Comparison of ENCODE assay signal across 8 cellular contexts in genomic region chr11:64225608-64226506, GRCh38. TPM values are rescaled to one million over a fixed set of nuclear protein-coding genes. Genes with fewer than 3 reads are reported as not detected.
DNase-seq lines count a peak whose midpoint lies in the region; ATAC-seq and TF ChIP-seq lines count a peak whose summit lies in the region.

A gene with protein sequence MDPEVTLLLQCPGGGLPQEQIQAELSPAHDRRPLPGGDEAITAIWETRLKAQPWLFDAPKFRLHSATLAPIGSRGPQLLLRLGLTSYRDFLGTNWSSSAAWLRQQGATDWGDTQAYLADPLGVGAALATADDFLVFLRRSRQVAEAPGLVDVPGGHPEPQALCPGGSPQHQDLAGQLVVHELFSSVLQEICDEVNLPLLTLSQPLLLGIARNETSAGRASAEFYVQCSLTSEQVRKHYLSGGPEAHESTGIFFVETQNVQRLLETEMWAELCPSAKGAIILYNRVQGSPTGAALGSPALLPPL (plus strand): TSS chr11:64226274. CDS start chr11:64226653, 379 bp downstream.
TSS of gene TRPT1 (minus strand) at chr11:64226186. CDS start at chr11:64225860, 326 bp downstream.

- DNase-seq in SIG-M5 treated with dmso at 0.1 percent for 504 hours (lab: John Stamatoyannopoulos, UW; ENCODE audit: unreplicated experiment): peak; percentile 78
- no peak for DNase-seq in SIG-M5 (lab: John Stamatoyannopoulos, UW)
- peak; percentile 91 for DNase-seq in NCI-H82 (lab: John Stamatoyannopoulos, UW)
- DNase-seq in activated CD4-positive, alpha-beta memory T cell treated with anti-CD3 and anti-CD28 coated beads, Interleukin-2, amount 10 ng/mL, durations not matched to agents 7 days and 5 days: peak; percentile 94
- DNase-seq in ecto neural progenitor cell (ENCODE audit: low spot score): peak; percentile 94
- peak; percentile 92 for DNase-seq in lower lobe of right lung
- peak; percentile 79 to 96 (median 82) for DNase-seq in stimulated activated CD4-positive, alpha-beta T cell treated with anti-CD3 and anti-CD28 coated beads, TNF-alpha, amount 100 ng/mL, for 1 hour (ENCODE audit: low read depth in 3 of 3, low spot score in 1 of 3)

- ATAC-seq in HG03342 (IDR thresholded peaks at IDR 0.05; ENCODE audit: unreplicated experiment): peak; percentile 50
- ATAC-seq in lower lobe of right lung: peak; percentile 90 to 92

- peak within 1 kb of the TSS; percentile 97 for H3K4me3 ChIP-seq in lower lobe of right lung

- H3K27ac ChIP-seq in lower lobe of right lung: peak within 1 kb of the TSS; percentile 96

- no peaks in the 10 kb centered on the region for H3K27me3 ChIP-seq in lower lobe of right lung (ENCODE audit: low read depth)

- H3K9me3 ChIP-seq in lower lobe of right lung: no peaks in the 10 kb centered on the region

- no peaks in the 10 kb centered on the region for H3K27me3 Mint-ChIP-seq in activated CD4-positive, alpha-beta memory T cell treated with anti-CD3 and anti-CD28 coated beads, Interleukin-2, amount 10 ng/mL, durations not matched to agents 7 days and 5 days

- CTCF ChIA-PET in activated CD4-positive, alpha-beta memory T cell treated with anti-CD3 and anti-CD28 coated beads, Interleukin-2, amount 10 ng/mL, durations not matched to agents 7 days and 5 days (lab: Charles Lee): interaction anchor here (0.9 to 5.1 kb wide), 9 partner anchors 14 to 92 kb away, joined by 3 to 40 read pairs (median 6); partner anchors contain the start of genes ESRRA, FERMT3, FKBP2 and PLCB3

- TF ChIP-seq CTCF in lower lobe of right lung (IDR thresholded peaks at IDR 0.05): no peak

- peaks cover 40% of the 10 kb centered on the region for H3K4me1 Mint-ChIP-seq in activated CD4-positive, alpha-beta memory T cell treated with anti-CD3 and anti-CD28 coated beads, Interleukin-2, amount 10 ng/mL, durations not matched to agents 7 days and 5 days

- H3K9me3 Mint-ChIP-seq in activated CD4-positive, alpha-beta memory T cell treated with anti-CD3 and anti-CD28 coated beads, Interleukin-2, amount 10 ng/mL, durations not matched to agents 7 days and 5 days: no peaks in the 10 kb centered on the region

- H3K4me3 Mint-ChIP-seq in activated CD4-positive, alpha-beta memory T cell treated with anti-CD3 and anti-CD28 coated beads, Interleukin-2, amount 10 ng/mL, durations not matched to agents 7 days and 5 days: peak within 1 kb of the TSS; percentile 88

- intact Hi-C loops in lower lobe of right lung (cut with DNase I): no loop called here

- POLR2A ChIA-PET in activated CD4-positive, alpha-beta memory T cell treated with anti-CD3 and anti-CD28 coated beads, Interleukin-2, amount 10 ng/mL, durations not matched to agents 7 days and 5 days (lab: Charles Lee): interaction anchor here (0.6 to 14.6 kb wide), 19 partner anchors 8 to 1634 kb away, joined by 3 to 275 read pairs (median 8); partner anchors contain the start of genes ESRRA, FERMT3, FKBP2 and GPR137

- peaks cover 18% of the 10 kb centered on the region for H3K36me3 ChIP-seq in lower lobe of right lung

- H3K27ac Mint-ChIP-seq in activated CD4-positive, alpha-beta memory T cell treated with anti-CD3 and anti-CD28 coated beads, Interleukin-2, amount 10 ng/mL, durations not matched to agents 7 days and 5 days: peak within 1 kb of the TSS; percentile 79

- peaks cover 17% of the 10 kb centered on the region for H3K36me3 Mint-ChIP-seq in activated CD4-positive, alpha-beta memory T cell treated with anti-CD3 and anti-CD28 coated beads, Interleukin-2, amount 10 ng/mL, durations not matched to agents 7 days and 5 days (ENCODE audit: low read depth)

- H3K4me1 ChIP-seq in lower lobe of right lung: peaks cover 37% of the 10 kb centered on the region

RNA-seq across cellular contexts. Expression of the first gene that starts in this region (rescaled TPM):
- total RNA-seq in activated CD4-positive, alpha-beta memory T cell treated with anti-CD3 and anti-CD28 coated beads, Interleukin-2, amount 10 ng/mL, durations not matched to agents 7 days and 5 days: 10 to 100 TPM; 84.8 to 90.6 TPM
- total RNA-seq in lower lobe of right lung: 45.0 TPM

RNA-seq across cellular contexts. Expression of gene TRPT1, which starts in this region (rescaled TPM):
- total RNA-seq in activated CD4-positive, alpha-beta memory T cell treated with anti-CD3 and anti-CD28 coated beads, Interleukin-2, amount 10 ng/mL, durations not matched to agents 7 days and 5 days: 10 to 100 TPM; 34.7 to 35.3 TPM
- 27.8 TPM for total RNA-seq in lower lobe of right lung
